Comparison of ENCODE assay signal across 10 cellular contexts in the genomic region with DNA sequence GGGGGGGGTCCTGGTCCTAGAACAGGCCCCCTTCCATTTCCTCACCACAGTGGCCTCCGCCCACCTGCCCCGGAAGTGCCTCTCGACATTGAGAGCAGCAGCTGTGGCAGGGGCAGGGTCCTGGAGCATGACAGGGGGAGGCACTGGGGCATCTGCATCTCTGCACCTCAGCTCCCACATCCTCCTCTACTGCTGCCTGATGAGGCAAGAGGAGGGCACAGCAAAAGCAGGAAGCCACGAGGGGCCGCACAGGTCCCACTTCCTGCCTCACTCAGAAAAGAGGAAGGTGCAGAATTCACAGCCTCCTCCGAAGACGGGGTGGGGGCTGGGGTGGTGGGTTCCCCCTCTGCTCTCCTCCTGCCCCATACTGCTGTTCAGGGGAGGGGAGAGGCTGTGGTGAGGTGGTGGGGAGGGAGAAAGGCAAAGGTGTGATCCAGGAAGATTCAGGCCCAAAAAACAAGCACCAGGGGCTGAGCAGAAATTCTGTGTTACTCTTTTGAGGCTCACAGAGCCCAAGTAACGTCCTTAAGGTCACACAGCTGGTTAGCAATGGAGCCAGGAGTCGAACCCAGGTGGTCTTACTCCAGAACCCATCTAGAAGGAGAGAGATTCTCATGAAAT. TPM values are rescaled to one million over a fixed set of nuclear protein-coding genes. Genes with fewer than 3 reads are reported as not detected.
DNase-seq lines count a peak whose midpoint lies in the region; ATAC-seq and TF ChIP-seq lines count a peak whose summit lies in the region.
"Had no signal": no experiment of that assay in that cellular context is flagged by ENCODE, and none has a peak within 500 bp of the region (broad histone marks: within the 10 kb centered on the region; RNA-seq: fewer than 3 reads in every experiment).

No MANE protein-coding gene starts in this region.

- TF ChIP-seq CTCF in GM23338 (conservative IDR thresholded peaks at IDR 0.05; ENCODE audit: low read depth in 2 of 2) (no peak), left ventricle myocardium inferior (IDR thresholded peaks at IDR 0.05; ENCODE audit: borderline replicate concordance) (no peak)

- peak overlapping the region; percentile 46; the same call in 1 of the 2 replicates for H3K27ac Mint-ChIP-seq in GM23338

- no peaks in the 10 kb centered on the region for H3K9me3 Mint-ChIP-seq in GM23338

- H3K79me2 ChIP-seq in GM23338 (replicated peaks; ENCODE audit: insufficient read depth) = peaks cover 4% of the 10 kb centered on the region; the same call in 1 of the 2 replicates

- no peak overlapping the region for H2AFZ ChIP-seq in GM23338

- ATAC-seq in GM23338 = no peak
- ATAC-seq: HCT116 had no signal

- peak; percentile 19 for TF ChIP-seq POLR2A in GM10847 (IDR thresholded peaks at IDR 0.05; ENCODE audit: extremely low read depth, insufficient read length)

- no peak overlapping the region for H3K4me3 Mint-ChIP-seq in GM23338

- H3K36me3 Mint-ChIP-seq in GM23338 (ENCODE audit: low read depth) = peaks cover 50% of the 10 kb centered on the region

- peaks cover 47% of the 10 kb centered on the region for H3K4me1 Mint-ChIP-seq in GM23338

- H3K27me3 Mint-ChIP-seq in GM23338 (ENCODE audit: insufficient read depth, low read depth, poor library complexity) = peaks cover 8% of the 10 kb centered on the region

- DNase-seq in GM23338 (ENCODE audit: low spot score) = no peak
- DNase-seq in NCI-H524 treated with DMSO at 0.1 percent for 48 hours (lab: John Stamatoyannopoulos, UW) = peak; percentile 21
- peak; percentile 69 for DNase-seq in activated CD8-positive, alpha-beta memory T cell treated with anti-CD3 and anti-CD28 coated beads, Interleukin-2, amount 50 U/mL, for 4 hours
- DNase-seq in left ventricle myocardium inferior = peak; percentile 62
- peak; percentile 56 for DNase-seq in stimulated activated CD8-positive, alpha-beta memory T cell treated with anti-CD3 and anti-CD28 coated beads, Interleukin-15, amount 100 ng/mL, for 1 hour (ENCODE audit: low read depth)
- DNase-seq in H4 (ENCODE audit: low spot score) = no peak
- DNase-seq in HuH-7.5 (ENCODE audit: low spot score) = no peak

- H3K27me3 ChIP-seq in GM23338 (ENCODE audit: insufficient read depth) = no peaks in the 10 kb centered on the region
- H3K27me3 ChIP-seq in left ventricle myocardium inferior (ENCODE audit: low read depth) = no peaks in the 10 kb centered on the region

- H3K4me2 ChIP-seq in GM23338 = no peak overlapping the region

- H3K36me3 ChIP-seq in GM23338 (ENCODE audit: insufficient read depth) (no peaks in the 10 kb centered on the region), left ventricle myocardium inferior (peaks cover 31% of the 10 kb centered on the region)

- H3F3A ChIP-seq in GM23338 (replicated peaks; ENCODE audit: low read depth) = peaks cover 12% of the 10 kb centered on the region; the same call in 1 of the 2 replicates

- intact Hi-C loops in left ventricle myocardium inferior (cut with micrococcal nuclease) = no loop called here

- peaks cover 52% of the 10 kb centered on the region for H3K4me1 ChIP-seq in GM23338 (ENCODE audit: insufficient read depth)
- peaks cover 23% of the 10 kb centered on the region for H3K4me1 ChIP-seq in left ventricle myocardium inferior

- H3K9me2 ChIP-seq in GM23338 (ENCODE audit: insufficient read depth) = 0 out of 2 replicates have a peak, but pooled peaks cover 6% of the 10 kb centered on the region

- H3K27ac ChIP-seq in GM23338 (ENCODE audit: low read depth) = no peak overlapping the region
- H3K27ac ChIP-seq in left ventricle myocardium inferior (replicated peaks) = peak overlapping the region; percentile 46

- no peaks in the 10 kb centered on the region for H4K20me1 ChIP-seq in GM23338 (replicated peaks; ENCODE audit: insufficient read depth)

- no peaks in the 10 kb centered on the region for H3K9me3 ChIP-seq in left ventricle myocardium inferior (replicated peaks)

- H3K4me3 ChIP-seq in GM23338 = no peak overlapping the region
- no peak overlapping the region for H3K4me3 ChIP-seq in left ventricle myocardium inferior

TF ChIP-seq in GM23338, 12 proteins besides CTCF, POLR2A, EP300 and RAD21:
- TF ChIP-seq ZNF331 (CRISPR knock-in tag; IDR thresholded peaks at IDR 0.05; ENCODE audit: low read depth) (no peak), POLR2AphosphoS5 (IDR thresholded peaks at IDR 0.05; ENCODE audit: low read depth) (no peak)
- TF ChIP-seq, protein P1, sequence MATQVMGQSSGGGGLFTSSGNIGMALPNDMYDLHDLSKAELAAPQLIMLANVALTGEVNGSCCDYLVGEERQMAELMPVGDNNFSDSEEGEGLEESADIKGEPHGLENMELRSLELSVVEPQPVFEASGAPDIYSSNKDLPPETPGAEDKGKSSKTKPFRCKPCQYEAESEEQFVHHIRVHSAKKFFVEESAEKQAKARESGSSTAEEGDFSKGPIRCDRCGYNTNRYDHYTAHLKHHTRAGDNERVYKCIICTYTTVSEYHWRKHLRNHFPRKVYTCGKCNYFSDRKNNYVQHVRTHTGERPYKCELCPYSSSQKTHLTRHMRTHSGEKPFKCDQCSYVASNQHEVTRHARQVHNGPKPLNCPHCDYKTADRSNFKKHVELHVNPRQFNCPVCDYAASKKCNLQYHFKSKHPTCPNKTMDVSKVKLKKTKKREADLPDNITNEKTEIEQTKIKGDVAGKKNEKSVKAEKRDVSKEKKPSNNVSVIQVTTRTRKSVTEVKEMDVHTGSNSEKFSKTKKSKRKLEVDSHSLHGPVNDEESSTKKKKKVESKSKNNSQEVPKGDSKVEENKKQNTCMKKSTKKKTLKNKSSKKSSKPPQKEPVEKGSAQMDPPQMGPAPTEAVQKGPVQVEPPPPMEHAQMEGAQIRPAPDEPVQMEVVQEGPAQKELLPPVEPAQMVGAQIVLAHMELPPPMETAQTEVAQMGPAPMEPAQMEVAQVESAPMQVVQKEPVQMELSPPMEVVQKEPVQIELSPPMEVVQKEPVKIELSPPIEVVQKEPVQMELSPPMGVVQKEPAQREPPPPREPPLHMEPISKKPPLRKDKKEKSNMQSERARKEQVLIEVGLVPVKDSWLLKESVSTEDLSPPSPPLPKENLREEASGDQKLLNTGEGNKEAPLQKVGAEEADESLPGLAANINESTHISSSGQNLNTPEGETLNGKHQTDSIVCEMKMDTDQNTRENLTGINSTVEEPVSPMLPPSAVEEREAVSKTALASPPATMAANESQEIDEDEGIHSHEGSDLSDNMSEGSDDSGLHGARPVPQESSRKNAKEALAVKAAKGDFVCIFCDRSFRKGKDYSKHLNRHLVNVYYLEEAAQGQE (IDR thresholded peaks at IDR 0.05; ENCODE audit: unreplicated experiment) = no peak

RNA-seq across cellular contexts. Expression of a gene that starts 14.7 kb away (rescaled TPM):
- 19.6 and 28.1 TPM in 2 replicates for total RNA-seq in GM23338 (2014; rRNA removed; shearing (Covaris generic))
- 9.0 and 11.2 TPM in 2 replicates for polyA plus RNA-seq in GM23338 (2016; fragmentation: Nextera tagmentation; extraction: Ambion mirVana)
- 6.3 TPM for total RNA-seq in left ventricle myocardium inferior
- total RNA-seq in H4 (2014; rRNA removed; shearing (Covaris generic)) = 2.3 and 3.4 TPM in 2 replicates

RNA-seq across cellular contexts. Expression of a gene that starts 43.4 kb away (rescaled TPM):
- total RNA-seq in GM23338 (2014; rRNA removed; shearing (Covaris generic)) = 0.76 TPM in 1 of 2 replicates, not detected in the other
- polyA plus RNA-seq in GM23338 (2016; fragmentation: Nextera tagmentation; extraction: Ambion mirVana) = 0.76 and 0.90 TPM in 2 replicates
- total RNA-seq in left ventricle myocardium inferior = not detected
- total RNA-seq in H4 (2014; rRNA removed; shearing (Covaris generic)) = 0.19 TPM in 1 of 2 replicates, not detected in the other
- total RNA-seq: glomerular endothelial cell had no signal

RNA-seq across cellular contexts. Expression of a gene that starts 50.2 kb away (rescaled TPM):
- not detected in 2 replicates for total RNA-seq in GM23338 (2014; rRNA removed; shearing (Covaris generic))
- polyA plus RNA-seq in GM23338 (2016; fragmentation: Nextera tagmentation; extraction: Ambion mirVana) = not detected in 2 replicates
- not detected for total RNA-seq in left ventricle myocardium inferior
- 0.33 TPM in 1 of 2 replicates, not detected in the other for total RNA-seq in H4 (2014; rRNA removed; shearing (Covaris generic))
- total RNA-seq: glomerular endothelial cell had no signal

Comparison
In these comparisons a context has a peak if more than half of its experiments do, and no peak if none do; other contexts are left out.
1. DNase-seq: peak in NCI-H524 treated with DMSO at 0.1 percent for 48 hours (single experiment), activated CD8-positive, alpha-beta memory T cell treated with anti-CD3 and anti-CD28 coated beads, Interleukin-2, amount 50 U/mL, for 4 hours (single experiment), left ventricle myocardium inferior (single experiment) and stimulated activated CD8-positive, alpha-beta memory T cell treated with anti-CD3 and anti-CD28 coated beads, Interleukin-15, amount 100 ng/mL, for 1 hour (single experiment); none in GM23338 (single experiment), H4 (single experiment) and HuH-7.5 (single experiment).